24 cellular contexts compared by ENCODE assay signal in genomic region chr9:23431459-23431858, GRCh38.
"Had no signal": no experiment of that assay in that cellular context is flagged by ENCODE, and none has a peak within 500 bp of the region (broad histone marks: within the 10 kb centered on the region; RNA-seq: fewer than 3 reads in every experiment).

No MANE protein-coding gene starts in this region.

- DNase-seq: activated CD4-positive, alpha-beta memory T cell treated with anti-CD3 and anti-CD28 coated beads, Interleukin-2, amount 10 ng/mL, durations not matched to agents 7 days and 5 days; activated CD4-positive, alpha-beta T cell treated with anti-CD3 and anti-CD28 coated beads for 1 hour; activated CD4-positive, alpha-beta T cell treated with anti-CD3 and anti-CD28 coated beads for 48 hours; activated CD4-positive, CD25-positive, alpha-beta regulatory T cell; activated CD8-positive, alpha-beta memory T cell treated with anti-CD3 and anti-CD28 coated beads for 24 hours; activated CD8-positive, alpha-beta memory T cell treated with anti-CD3 and anti-CD28 coated beads, Interleukin-2, amount 10 ng/mL, durations not matched to agents 7 days and 5 days; activated CD8-positive, alpha-beta memory T cell treated with anti-CD3 and anti-CD28 coated beads, Interleukin-2, amount 50 U/mL, for 48 hours; activated effector memory CD4-positive, alpha-beta T cell treated with Interleukin-2 at 50 U/mL for 16 hours; activated naive CD4-positive, alpha-beta T cell treated with anti-CD3 and anti-CD28 coated beads, Interleukin-2, amount 10 ng/mL, durations not matched to agents 7 days and 5 days; activated naive CD8-positive, alpha-beta T cell treated with anti-CD3 and anti-CD28 coated beads, Interleukin-2, amount 50 U/mL, for 24 hours; activated T-cell treated with anti-CD3 and anti-CD28 coated beads, Interleukin-2, amount 50 U/mL, for 48 hours; anterior cingulate cortex; caudate nucleus; cerebellar nuclear complex; NCI-H1105; NCI-H1436; NCI-H2029 treated with DMSO at 0.1 percent for 48 hours; NCI-H2107; NCI-H526; NCI-H774; SHP77; SJCRH30; T1000; WERI-Rb-1 had no signal
